In genomic region chr16:69465083-69465721, GRCh38 we compare ENCODE assay signal across 8 cellular contexts. TPM values are rescaled to one million over a fixed set of nuclear protein-coding genes. Genes with fewer than 3 reads are reported as not detected.
DNase-seq lines count a peak whose midpoint lies in the region; ATAC-seq, FAIRE-seq and TF ChIP-seq lines count a peak whose summit lies in the region.

No MANE protein-coding gene starts in this region.

- H3K56ac ChIP-seq in mesendoderm (ENCODE audit: low read length) = no peak overlapping the region

- H3K4me3 Mint-ChIP-seq in activated CD8-positive, alpha-beta T cell treated with anti-CD3 and anti-CD28 coated beads, Interleukin-2, amount 10 ng/mL, durations not matched to agents 7 days and 5 days = no peak overlapping the region

- H3K4me1 ChIP-seq in mesendoderm (ENCODE audit: control insufficient read depth, low read depth, low read length) = no peaks in the 10 kb centered on the region

- H3K23ac ChIP-seq in mesendoderm (ENCODE audit: low read length) = no peak overlapping the region

- H2BK15ac ChIP-seq in mesendoderm (replicated peaks; ENCODE audit: low read depth) = no peak overlapping the region

- no peak overlapping the region for H3K4me2 ChIP-seq in mesendoderm (ENCODE audit: low read length)

- no peak for TF ChIP-seq POLR2A in GM12891 (IDR thresholded peaks at IDR 0.05; ENCODE audit: low read depth, low read length)

- H3K18ac ChIP-seq in mesendoderm (ENCODE audit: low read length) = no peak overlapping the region

- POLR2A ChIA-PET in activated CD8-positive, alpha-beta T cell treated with anti-CD3 and anti-CD28 coated beads, Interleukin-2, amount 10 ng/mL, durations not matched to agents 7 days and 5 days (lab: Charles Lee) = interaction anchor here (0.6 to 1.2 kb wide), 2 partner anchors 9 to 23 kb away, joined by 4 to 5 read pairs; no protein-coding TSS in a partner anchor

- no peaks in the 10 kb centered on the region for H3K79me2 ChIP-seq in mesendoderm (ENCODE audit: control insufficient read depth, insufficient read depth, low read length)

- H3K4me3 ChIP-seq in mesendoderm (ENCODE audit: low read length) = no peak overlapping the region

- no CpG with 5 or more reads among the region's 6 CpGs for WGBS in mesendoderm (ENCODE audit: extremely low coverage, insufficient coverage, low lambda C conversion rate)

- no peaks in the 10 kb centered on the region for H3K9me3 Mint-ChIP-seq in activated CD8-positive, alpha-beta T cell treated with anti-CD3 and anti-CD28 coated beads, Interleukin-2, amount 10 ng/mL, durations not matched to agents 7 days and 5 days (ENCODE audit: insufficient read depth)

- ATAC-seq in HG03196 (IDR thresholded peaks at IDR 0.05; ENCODE audit: unreplicated experiment) = peak; percentile 37
- peak; percentile 50 for ATAC-seq in activated CD8-positive, alpha-beta T cell treated with anti-CD3 and anti-CD28 coated beads, Interleukin-2, amount 10 ng/mL, durations not matched to agents 7 days and 5 days
- ATAC-seq in GM18520 (IDR thresholded peaks at IDR 0.05; ENCODE audit: unreplicated experiment) = no peak

- CTCF ChIA-PET in activated CD8-positive, alpha-beta T cell treated with anti-CD3 and anti-CD28 coated beads, Interleukin-2, amount 10 ng/mL, durations not matched to agents 7 days and 5 days (lab: Charles Lee) = interaction anchor here (1.2 to 3.1 kb wide), 6 partner anchors 13 to 99 kb away, joined by 3 to 26 read pairs (median 3); no protein-coding TSS in a partner anchor

- H4K8ac ChIP-seq in mesendoderm (ENCODE audit: low read depth, low read length) = no peak overlapping the region

- H3K27ac ChIP-seq in mesendoderm (ENCODE audit: low read depth, low read length) = no peak overlapping the region

- peak overlapping the region; percentile 70 for H3K27ac Mint-ChIP-seq in activated CD8-positive, alpha-beta T cell treated with anti-CD3 and anti-CD28 coated beads, Interleukin-2, amount 10 ng/mL, durations not matched to agents 7 days and 5 days

- H3K79me1 ChIP-seq in mesendoderm (ENCODE audit: low read length) = peaks cover 3% of the 10 kb centered on the region

- H3K9ac ChIP-seq in mesendoderm (ENCODE audit: low read length) = no peak overlapping the region

- H3K4me1 Mint-ChIP-seq in activated CD8-positive, alpha-beta T cell treated with anti-CD3 and anti-CD28 coated beads, Interleukin-2, amount 10 ng/mL, durations not matched to agents 7 days and 5 days (ENCODE audit: low read depth) = peaks cover 44% of the 10 kb centered on the region

- peak; percentile 88 for FAIRE-seq in GM12891 (lab: Jason Lieb, UNC)

- no peak overlapping the region for H2BK5ac ChIP-seq in mesendoderm (ENCODE audit: low read length)

- H3K27me3 Mint-ChIP-seq in activated CD8-positive, alpha-beta T cell treated with anti-CD3 and anti-CD28 coated beads, Interleukin-2, amount 10 ng/mL, durations not matched to agents 7 days and 5 days (ENCODE audit: low read depth) = no peaks in the 10 kb centered on the region

- H3K36me3 Mint-ChIP-seq in activated CD8-positive, alpha-beta T cell treated with anti-CD3 and anti-CD28 coated beads, Interleukin-2, amount 10 ng/mL, durations not matched to agents 7 days and 5 days (ENCODE audit: low read depth) = peaks cover 40% of the 10 kb centered on the region

- H3K36me3 ChIP-seq in mesendoderm (ENCODE audit: control insufficient read depth, insufficient read depth, low read length) = no peaks in the 10 kb centered on the region

- H3K27me3 ChIP-seq in mesendoderm (ENCODE audit: insufficient read depth, low read length, poor library complexity) = no peaks in the 10 kb centered on the region

- H4K5ac ChIP-seq in mesendoderm (ENCODE audit: low read length) = no peak overlapping the region

- H2BK120ac ChIP-seq in mesendoderm (ENCODE audit: low read depth, low read length) = no peak overlapping the region

- no peak overlapping the region for H2AK5ac ChIP-seq in mesendoderm (ENCODE audit: low read length)

- DNase-seq in GM12891 (ENCODE audit: insufficient read length, low spot score) = no peak
- no peak for DNase-seq in activated CD8-positive, alpha-beta T cell treated with anti-CD3 and anti-CD28 coated beads, Interleukin-2, amount 10 ng/mL, durations not matched to agents 7 days and 5 days
- DNase-seq in mesendoderm = peak; percentile 53
- DNase-seq in NCI-H2081 (lab: John Stamatoyannopoulos, UW) = no peak
- no peak for DNase-seq in HuH-7 (ENCODE audit: low spot score)
- no peak for DNase-seq in epidermal melanocyte (ENCODE audit: insufficient read length, low spot score)

- H3K4ac ChIP-seq in mesendoderm (ENCODE audit: low read depth, low read length) = no peak overlapping the region

TF ChIP-seq in GM12891, 5 proteins besides CTCF, POLR2A, EP300 and RAD21:
- no peak for TF ChIP-seq POU2F2 (IDR thresholded peaks at IDR 0.05; ENCODE audit: low read depth, low read length)
- peak; percentile 23; the same call in 1 of the 2 replicates for TF ChIP-seq POLR2AphosphoS5 (IDR thresholded peaks at IDR 0.05; ENCODE audit: low read depth, low read length)
- no peak for TF ChIP-seq PAX5 (IDR thresholded peaks at IDR 0.05; ENCODE audit: insufficient read depth, low read length, severe bottlenecking)
- peak; percentile 55 for TF ChIP-seq SPI1 (IDR thresholded peaks at IDR 0.05; ENCODE audit: low read depth, low read length)
- no peak for TF ChIP-seq TAF1 (IDR thresholded peaks at IDR 0.05; ENCODE audit: low read depth, low read length)

RNA-seq across cellular contexts. Expression of gene CYB5B, which starts 40.8 kb away (rescaled TPM):
- 107 TPM for polyA plus RNA-seq in GM12891 (2012; ENCODE audit: low read depth, missing spikeins)
- total RNA-seq in activated CD8-positive, alpha-beta T cell treated with anti-CD3 and anti-CD28 coated beads, Interleukin-2, amount 10 ng/mL, durations not matched to agents 7 days and 5 days = 100 to 1,000 TPM; 179 to 183 TPM
- 222 TPM for polyA plus RNA-seq in mesendoderm (2013, experiment 1 of 2)
- polyA plus RNA-seq in mesendoderm (2013, experiment 2 of 2) = 223 TPM
